Comparison of ENCODE assay signal across 8 cellular contexts in genomic region chr9:35906923-35907699, GRCh38. TPM values are rescaled to one million over a fixed set of nuclear protein-coding genes. Genes with fewer than 3 reads are reported as not detected.
DNase-seq lines count a peak whose midpoint lies in the region; ATAC-seq and TF ChIP-seq lines count a peak whose summit lies in the region.

No MANE protein-coding gene starts in this region.

- H3K27me3 ChIP-seq in right atrium auricular region, result no peaks in the 10 kb centered on the region

- H3K4me1 ChIP-seq in right atrium auricular region, result peaks cover 0 to 82% of the 10 kb centered on the region in 2 donors

- H3K9me3 ChIP-seq in right atrium auricular region, result no peaks in the 10 kb centered on the region

- H3K4me3 Mint-ChIP-seq in activated T-helper 17 cell treated with anti-CD3 and anti-CD28 coated beads, Interleukin-2, amount 50 U/mL, for 72 hours, result peak overlapping the region; percentile 21
- H3K4me3 Mint-ChIP-seq in activated T-cell treated with anti-CD3 and anti-CD28 coated beads, Interleukin-2, amount 50 U/mL, for 72 hours, result no peak overlapping the region

- ATAC-seq in activated T-helper 17 cell treated with anti-CD3 and anti-CD28 coated beads, Interleukin-2, amount 50 U/mL, for 72 hours (replicated peaks), result no peak
- ATAC-seq in activated T-cell treated with anti-CD3 and anti-CD28 coated beads, Interleukin-2, amount 50 U/mL, for 72 hours (replicated peaks in 1 of 2), result no peak
- no peak for ATAC-seq in HG02840 (IDR thresholded peaks at IDR 0.05; ENCODE audit: low FRiP score, unreplicated experiment)

- H3K4me1 Mint-ChIP-seq in activated T-helper 17 cell treated with anti-CD3 and anti-CD28 coated beads, Interleukin-2, amount 50 U/mL, for 72 hours, result peaks cover 34% of the 10 kb centered on the region
- peaks cover 38% of the 10 kb centered on the region for H3K4me1 Mint-ChIP-seq in activated T-cell treated with anti-CD3 and anti-CD28 coated beads, Interleukin-2, amount 50 U/mL, for 72 hours (ENCODE audit: low read depth)

- DNase-seq in GM04503 (ENCODE audit: low read depth) (peak; percentile 72), right atrium auricular region (ENCODE audit: low spot score) (peak; percentile 87), GF-D8 (lab: John Stamatoyannopoulos, UW) (no peak), NCI-H226 (no peak)
- DNase-seq in activated T-cell treated with anti-CD3 and anti-CD28 coated beads, Interleukin-2, amount 50 U/mL, for 72 hours, result no peak

- H3K4me3 ChIP-seq in right atrium auricular region (peak overlapping the region; percentile 33 to 43), skin epidermis (no peak overlapping the region)

- no peak overlapping the region for H3K27ac Mint-ChIP-seq in activated T-helper 17 cell treated with anti-CD3 and anti-CD28 coated beads, Interleukin-2, amount 50 U/mL, for 72 hours
- H3K27ac Mint-ChIP-seq in activated T-cell treated with anti-CD3 and anti-CD28 coated beads, Interleukin-2, amount 50 U/mL, for 72 hours, result no peak overlapping the region

- H3K27me3 Mint-ChIP-seq in activated T-helper 17 cell treated with anti-CD3 and anti-CD28 coated beads, Interleukin-2, amount 50 U/mL, for 72 hours, result no peaks in the 10 kb centered on the region
- H3K27me3 Mint-ChIP-seq in activated T-cell treated with anti-CD3 and anti-CD28 coated beads, Interleukin-2, amount 50 U/mL, for 72 hours (ENCODE audit: low read depth), result no peaks in the 10 kb centered on the region

- H3K27ac ChIP-seq in right atrium auricular region (peak overlapping the region; percentile 88 to 96), skin epidermis (peak overlapping the region in 20 of 21 experiments; percentile 45 to 94 (median 82))

- no peaks in the 10 kb centered on the region for H3K36me3 ChIP-seq in right atrium auricular region

- no peak for TF ChIP-seq CTCF in right atrium auricular region (IDR thresholded peaks at IDR 0.05)

- no peaks in the 10 kb centered on the region for H3K9me3 Mint-ChIP-seq in activated T-helper 17 cell treated with anti-CD3 and anti-CD28 coated beads, Interleukin-2, amount 50 U/mL, for 72 hours
- H3K9me3 Mint-ChIP-seq in activated T-cell treated with anti-CD3 and anti-CD28 coated beads, Interleukin-2, amount 50 U/mL, for 72 hours, result no peaks in the 10 kb centered on the region

- no peaks in the 10 kb centered on the region for H3K36me3 Mint-ChIP-seq in activated T-helper 17 cell treated with anti-CD3 and anti-CD28 coated beads, Interleukin-2, amount 50 U/mL, for 72 hours (ENCODE audit: low read depth)
- no peaks in the 10 kb centered on the region for H3K36me3 Mint-ChIP-seq in activated T-cell treated with anti-CD3 and anti-CD28 coated beads, Interleukin-2, amount 50 U/mL, for 72 hours (ENCODE audit: insufficient read depth in 2 of 2)

RNA-seq across cellular contexts. Expression of gene HRCT1, which starts 1.1 kb away (rescaled TPM):
- not detected for total RNA-seq in activated T-helper 17 cell treated with anti-CD3 and anti-CD28 coated beads, Interleukin-2, amount 50 U/mL, for 72 hours
- 10 to 100 TPM in 1 of 2 donors, 1 to 10 TPM in 1; 4.9 to 12.5 TPM for total RNA-seq in right atrium auricular region
- total RNA-seq in activated T-cell treated with anti-CD3 and anti-CD28 coated beads, Interleukin-2, amount 50 U/mL, for 72 hours, result not detected

RNA-seq across cellular contexts. Expression of gene SPAAR, which starts 2.2 kb away (rescaled TPM):
- not detected for total RNA-seq in activated T-helper 17 cell treated with anti-CD3 and anti-CD28 coated beads, Interleukin-2, amount 50 U/mL, for 72 hours
- 1 to 10 TPM; 3.8 to 6.3 TPM for total RNA-seq in right atrium auricular region
- not detected for total RNA-seq in activated T-cell treated with anti-CD3 and anti-CD28 coated beads, Interleukin-2, amount 50 U/mL, for 72 hours

RNA-seq across cellular contexts. Expression of gene OR13J1, which starts 36.9 kb away (rescaled TPM):
- not detected for total RNA-seq in activated T-helper 17 cell treated with anti-CD3 and anti-CD28 coated beads, Interleukin-2, amount 50 U/mL, for 72 hours
- not detected for total RNA-seq in right atrium auricular region
- not detected for total RNA-seq in activated T-cell treated with anti-CD3 and anti-CD28 coated beads, Interleukin-2, amount 50 U/mL, for 72 hours

RNA-seq across cellular contexts. Expression of gene OR2S2, which starts 50.8 kb away (rescaled TPM):
- not detected for total RNA-seq in activated T-helper 17 cell treated with anti-CD3 and anti-CD28 coated beads, Interleukin-2, amount 50 U/mL, for 72 hours
- total RNA-seq in right atrium auricular region, result not detected
- not detected for total RNA-seq in activated T-cell treated with anti-CD3 and anti-CD28 coated beads, Interleukin-2, amount 50 U/mL, for 72 hours

Comparison
In these comparisons a context has a peak if more than half of its experiments do, and no peak if none do; other contexts are left out.
1. DNase-seq: peak in GM04503 (single experiment) and right atrium auricular region (single experiment); none in activated T-cell treated with anti-CD3 and anti-CD28 coated beads, Interleukin-2, amount 50 U/mL, for 72 hours (0 of 2), GF-D8 (single experiment) and NCI-H226 (single experiment).
2. H3K4me3 ChIP-seq: peak in right atrium auricular region (2 of 2); none in skin epidermis (0 of 7).
3. RNA of gene HRCT1, which starts 1.1 kb away (total RNA-seq): 4.9 to 12.5 TPM in right atrium auricular region; not detected in activated T-cell treated with anti-CD3 and anti-CD28 coated beads, Interleukin-2, amount 50 U/mL, for 72 hours and not detected in activated T-helper 17 cell treated with anti-CD3 and anti-CD28 coated beads, Interleukin-2, amount 50 U/mL, for 72 hours; every median in the first group is over 4 times any median in the second.
4. RNA of gene SPAAR, which starts 2.2 kb away (total RNA-seq): 3.8 to 6.3 TPM in right atrium auricular region; not detected in activated T-helper 17 cell treated with anti-CD3 and anti-CD28 coated beads, Interleukin-2, amount 50 U/mL, for 72 hours and not detected in activated T-cell treated with anti-CD3 and anti-CD28 coated beads, Interleukin-2, amount 50 U/mL, for 72 hours; every median in the first group is over 4 times any median in the second.